ENCODE assay signal across 8 cellular contexts in genomic region chr20:33666293-33667244, GRCh38. TPM values are rescaled to one million over a fixed set of nuclear protein-coding genes. Genes with fewer than 3 reads are reported as not detected.
DNase-seq lines count a peak whose midpoint lies in the region; ATAC-seq and TF ChIP-seq lines count a peak whose summit lies in the region.

TSS of gene ACTL10 (plus strand) at chr20:33666943. CDS start at chr20:33667498, 555 bp downstream.

- no peaks in the 10 kb centered on the region for H3K27me3 ChIP-seq in MM.1S (replicated peaks; ENCODE audit: insufficient read depth, low read length)

- peak within 1 kb of the TSS; percentile 92 for H3K4me3 Mint-ChIP-seq in T-helper 1 cell treated with Interleukin-12 subunit alpha and Interleukin-12 subunit beta and Interleukin-4 antibody, amounts not matched to agents 30 μg/mL and 1 μg/mL, for 36 hours
- peak within 1 kb of the TSS; percentile 96 for H3K4me3 Mint-ChIP-seq in type B pancreatic cell

- intact Hi-C loops in left cardiac atrium (cut with DNase I) (loop anchor here in 1 of 2 donors (10.0 kb wide), 1 partner anchor 182 kb away; no protein-coding TSS in a partner anchor), posterior vena cava (cut with DNase I) (loop anchor here in 1 of 2 donors (5.0 kb wide), 1 partner anchor 66 kb away; the partner anchor contains the start of gene ZNF341)

- H3K27me3 Mint-ChIP-seq in T-helper 1 cell treated with Interleukin-12 subunit alpha and Interleukin-12 subunit beta and Interleukin-4 antibody, amounts not matched to agents 30 μg/mL and 1 μg/mL, for 36 hours (ENCODE audit: low read depth): no peaks in the 10 kb centered on the region
- H3K27me3 Mint-ChIP-seq in type B pancreatic cell: no peaks in the 10 kb centered on the region

- peaks cover 17% of the 10 kb centered on the region for H3K36me3 Mint-ChIP-seq in T-helper 1 cell treated with Interleukin-12 subunit alpha and Interleukin-12 subunit beta and Interleukin-4 antibody, amounts not matched to agents 30 μg/mL and 1 μg/mL, for 36 hours (ENCODE audit: low read depth)
- H3K36me3 Mint-ChIP-seq in type B pancreatic cell: peaks cover 12% of the 10 kb centered on the region

- peaks cover 6% of the 10 kb centered on the region; the same call in 1 of the 2 replicates for H3K79me2 ChIP-seq in MM.1S (ENCODE audit: low read length)

- no peaks in the 10 kb centered on the region for H3K9me3 ChIP-seq in MM.1S (replicated peaks; ENCODE audit: insufficient read depth, low read length)

- H3F3A ChIP-seq in MM.1S (ENCODE audit: insufficient read depth, low read length): peaks cover 26% of the 10 kb centered on the region

- peak within 1 kb of the TSS; percentile 83 for H2AFZ ChIP-seq in MM.1S (ENCODE audit: low read length)

- peak within 1 kb of the TSS; percentile 84 for H3K27ac ChIP-seq in MM.1S (ENCODE audit: low read length)

- ATAC-seq in left cardiac atrium: peak; percentile 81 to 84

- peaks cover 24% of the 10 kb centered on the region for H3K4me1 ChIP-seq in MM.1S (ENCODE audit: low read length)

- H3K4me1 Mint-ChIP-seq in T-helper 1 cell treated with Interleukin-12 subunit alpha and Interleukin-12 subunit beta and Interleukin-4 antibody, amounts not matched to agents 30 μg/mL and 1 μg/mL, for 36 hours (ENCODE audit: low read depth): peaks cover 45% of the 10 kb centered on the region
- H3K4me1 Mint-ChIP-seq in type B pancreatic cell (ENCODE audit: unreplicated experiment): peaks cover 38% of the 10 kb centered on the region

- H4K20me1 ChIP-seq in MM.1S (ENCODE audit: insufficient read depth, low read length): no peaks in the 10 kb centered on the region

- TF ChIP-seq CTCF in MM.1S (IDR thresholded peaks at IDR 0.05; ENCODE audit: low read length) (peak; percentile 40), type B pancreatic cell (conservative IDR thresholded peaks at IDR 0.05) (peak; percentile 57)

- peak within 1 kb of the TSS; percentile 63 for H3K9ac ChIP-seq in MM.1S (ENCODE audit: low read length)

- peak within 1 kb of the TSS; percentile 98 for H3K4me2 ChIP-seq in MM.1S (ENCODE audit: low read depth, low read length)

- H3K9me2 ChIP-seq in MM.1S (replicated peaks; ENCODE audit: insufficient read depth, low read length): no peaks in the 10 kb centered on the region

- DNase-seq in GM03348 (ENCODE audit: low spot score) (peak; percentile 97), GOT3 (lab: John Stamatoyannopoulos, UW) (peak; percentile 86), MM.1S (peak; percentile 98), amygdala (lab: John Stamatoyannopoulos, UW) (peak; percentile 35 to 96 (median 87)), left cardiac atrium (peak; percentile 99), posterior vena cava (ENCODE audit: low spot score) (peak; percentile 100), type B pancreatic cell (ENCODE audit: extremely low spot score, unreplicated experiment) (peak; percentile 94)

- H3K9me3 Mint-ChIP-seq in T-helper 1 cell treated with Interleukin-12 subunit alpha and Interleukin-12 subunit beta and Interleukin-4 antibody, amounts not matched to agents 30 μg/mL and 1 μg/mL, for 36 hours: no peaks in the 10 kb centered on the region
- H3K9me3 Mint-ChIP-seq in type B pancreatic cell: no peaks in the 10 kb centered on the region

- H3K27ac Mint-ChIP-seq in T-helper 1 cell treated with Interleukin-12 subunit alpha and Interleukin-12 subunit beta and Interleukin-4 antibody, amounts not matched to agents 30 μg/mL and 1 μg/mL, for 36 hours: peak within 1 kb of the TSS; percentile 92
- peak within 1 kb of the TSS; percentile 91 for H3K27ac Mint-ChIP-seq in type B pancreatic cell

- peak within 1 kb of the TSS; percentile 76 for H3K4me3 ChIP-seq in MM.1S (ENCODE audit: low read length)

- no peaks in the 10 kb centered on the region for H3K36me3 ChIP-seq in MM.1S (replicated peaks; ENCODE audit: insufficient read depth, low read length)

RNA-seq across cellular contexts. Expression of gene ACTL10, which starts in this region (rescaled TPM):
- under 1 TPM; 0.47 to 0.81 TPM for total RNA-seq in left cardiac atrium
- 1 to 10 TPM; 1.2 to 1.4 TPM for total RNA-seq in posterior vena cava
- total RNA-seq in type B pancreatic cell (ENCODE audit: low replicate concordance): 1.7 and 2.6 TPM in 2 replicates

Comparison
In these comparisons a context has a peak if more than half of its experiments do, and no peak if none do; other contexts are left out.
1. Peak in every context shown above with its lines: DNase-seq, ATAC-seq, H3K4me3 ChIP-seq and H3K27ac ChIP-seq.
2. Peak in DNase-seq and ATAC-seq in left cardiac atrium; RNA of the gene not detected or under 1 TPM.